Comparison of ENCODE assay signal across 13 cellular contexts in genomic region chr14:71647086-71647784, GRCh38.
A peak's percentile ranks its signal among the peaks of the same experiment; 100 is the strongest.
DNase-seq lines count a peak whose midpoint lies in the region; ATAC-seq, FAIRE-seq and TF ChIP-seq lines count a peak whose summit lies in the region.
"Had no signal": no experiment of that assay in that cellular context is flagged by ENCODE, and none has a peak within 500 bp of the region (broad histone marks: within the 10 kb centered on the region; RNA-seq: fewer than 3 reads in every experiment).

No MANE protein-coding gene starts in this region.

- H3K4me3 Mint-ChIP-seq in GM23338 = peak overlapping the region; percentile 43; the same call in 2 of the 3 replicates
- H3K4me3 Mint-ChIP-seq: activated naive CD8-positive, alpha-beta T cell treated with anti-CD3 and anti-CD28 coated beads, Interleukin-2, amount 10 ng/mL, durations not matched to agents 7 days and 5 days; CD14-positive monocyte; stimulated activated memory B cell treated with anti-CD40 and anti-IgM and Interleukin-4, amounts not matched to agents 10 μg/mL and 1 μg/mL and 100 μg/mL, for 72 hours had no signal

- FAIRE-seq in RCC 7860 (lab: Jason Lieb, UNC) = no peak

- H3K36me3 ChIP-seq in GM23338 (ENCODE audit: insufficient read depth) = no peaks in the 10 kb centered on the region; the same call in 1 of the 2 replicates
- H3K36me3 ChIP-seq in prostate gland = no peaks in the 10 kb centered on the region

- peak overlapping the region; percentile 27 for H3K4me3 ChIP-seq in GM23338
- H3K4me3 ChIP-seq in prostate gland = no peak overlapping the region

- peaks cover 33% of the 10 kb centered on the region for H3K9me3 Mint-ChIP-seq in GM23338
- peaks cover 11 to 12% of the 10 kb centered on the region in 2 donors for H3K9me3 Mint-ChIP-seq in activated naive CD4-positive, alpha-beta T cell treated with anti-CD3 and anti-CD28 coated beads, Interleukin-2, amount 50 U/mL, for 72 hours

- H3F3A ChIP-seq in GM23338 (replicated peaks; ENCODE audit: low read depth) = no peaks in the 10 kb centered on the region; the same call in 1 of the 2 replicates

- ATAC-seq in GM23338 (peak; percentile 95), foreskin keratinocyte (peak; percentile 71), GM21515 (IDR thresholded peaks at IDR 0.05; ENCODE audit: unreplicated experiment) (no peak), HG03139 (IDR thresholded peaks at IDR 0.05; ENCODE audit: unreplicated experiment) (no peak)
- ATAC-seq in activated naive CD4-positive, alpha-beta T cell treated with anti-CD3 and anti-CD28 coated beads, Interleukin-2, amount 50 U/mL, for 72 hours = no peak
- ATAC-seq: stimulated activated memory B cell treated with anti-CD40 and anti-IgM and Interleukin-4, amounts not matched to agents 10 μg/mL and 1 μg/mL and 100 μg/mL, for 72 hours had no signal

- peak overlapping the region; percentile 96 for H3K27ac Mint-ChIP-seq in GM23338
- H3K27ac Mint-ChIP-seq in activated naive CD4-positive, alpha-beta T cell treated with anti-CD3 and anti-CD28 coated beads, Interleukin-2, amount 50 U/mL, for 72 hours = no peak overlapping the region
- H3K27ac Mint-ChIP-seq: activated naive CD8-positive, alpha-beta T cell treated with anti-CD3 and anti-CD28 coated beads, Interleukin-2, amount 10 ng/mL, durations not matched to agents 7 days and 5 days; CD14-positive monocyte; stimulated activated memory B cell treated with anti-CD40 and anti-IgM and Interleukin-4, amounts not matched to agents 10 μg/mL and 1 μg/mL and 100 μg/mL, for 72 hours had no signal

- 54% methylated on average over 4 of the region's 4 CpGs for WGBS in prostate gland

- peaks cover 44% of the 10 kb centered on the region for H3K4me1 ChIP-seq in GM23338 (ENCODE audit: insufficient read depth)
- peaks cover 11% of the 10 kb centered on the region for H3K4me1 ChIP-seq in foreskin keratinocyte
- no peaks in the 10 kb centered on the region for H3K4me1 ChIP-seq in prostate gland (replicated peaks)

- peaks cover 58% of the 10 kb centered on the region for H3K36me3 Mint-ChIP-seq in GM23338 (ENCODE audit: low read depth)
- peaks cover 26 to 27% of the 10 kb centered on the region in 2 donors for H3K36me3 Mint-ChIP-seq in activated naive CD4-positive, alpha-beta T cell treated with anti-CD3 and anti-CD28 coated beads, Interleukin-2, amount 50 U/mL, for 72 hours

- H3K9me2 ChIP-seq in GM23338 (ENCODE audit: insufficient read depth) = 0 out of 2 replicates have a peak, but pooled peaks cover 3% of the 10 kb centered on the region

- intact Hi-C loops in prostate gland (cut with DNase I) = no loop called here

- DNase-seq in GM23338 (ENCODE audit: low spot score) = peak; percentile 95
- DNase-seq in NCI-H345 (lab: John Stamatoyannopoulos, UW) = peak; percentile 65
- DNase-seq in foreskin keratinocyte = peak; percentile 36 to 62
- peak; percentile 39 for DNase-seq in prostate gland (ENCODE audit: low spot score)
- DNase-seq in activated naive CD4-positive, alpha-beta T cell treated with anti-CD3 and anti-CD28 coated beads, Interleukin-2, amount 50 U/mL, for 72 hours (ENCODE audit: low spot score in 2 of 2) = no peak
- no peak for DNase-seq in RCC 7860 (ENCODE audit: low spot score)
- DNase-seq: activated CD8-positive, alpha-beta memory T cell treated with anti-CD3 and anti-CD28 coated beads for 24 hours; activated naive CD8-positive, alpha-beta T cell treated with anti-CD3 and anti-CD28 coated beads, Interleukin-2, amount 10 ng/mL, durations not matched to agents 7 days and 5 days; stimulated activated CD4-positive, alpha-beta T cell treated with anti-CD3 and anti-CD28 coated beads, Interleukin-12 subunit alpha, Interleukin-12 subunit beta, amount 100 ng/mL, for 4 hours had no signal

- no peak overlapping the region for H2AFZ ChIP-seq in GM23338

- H3K4me2 ChIP-seq in GM23338 = peak overlapping the region; percentile 51

- no peaks in the 10 kb centered on the region for H4K20me1 ChIP-seq in GM23338 (replicated peaks; ENCODE audit: insufficient read depth)

- TF ChIP-seq CTCF in GM23338 (conservative IDR thresholded peaks at IDR 0.05; ENCODE audit: low read depth in 2 of 2) (no peak), foreskin keratinocyte (conservative IDR thresholded peaks at IDR 0.05) (no peak), prostate gland (IDR thresholded peaks at IDR 0.05) (no peak)

- H3K4me1 Mint-ChIP-seq in GM23338 = peaks cover 42% of the 10 kb centered on the region
- H3K4me1 Mint-ChIP-seq: activated naive CD8-positive, alpha-beta T cell treated with anti-CD3 and anti-CD28 coated beads, Interleukin-2, amount 10 ng/mL, durations not matched to agents 7 days and 5 days; stimulated activated memory B cell treated with anti-CD40 and anti-IgM and Interleukin-4, amounts not matched to agents 10 μg/mL and 1 μg/mL and 100 μg/mL, for 72 hours had no signal

- no peak for TF ChIP-seq POLR2A in prostate gland (IDR thresholded peaks at IDR 0.05)

- H3K79me2 ChIP-seq in GM23338 (replicated peaks; ENCODE audit: insufficient read depth) = no peaks in the 10 kb centered on the region

- peak overlapping the region; percentile 86 for H3K27ac ChIP-seq in GM23338 (ENCODE audit: low read depth)
- no peak overlapping the region for H3K27ac ChIP-seq in foreskin keratinocyte
- no peak overlapping the region for H3K27ac ChIP-seq in prostate gland

- H3K27me3 ChIP-seq in GM23338 (ENCODE audit: insufficient read depth) (no peaks in the 10 kb centered on the region), foreskin keratinocyte (no peaks in the 10 kb centered on the region), prostate gland (replicated peaks; ENCODE audit: insufficient read depth) (no peaks in the 10 kb centered on the region)

- no peaks in the 10 kb centered on the region for H3K9me3 ChIP-seq in prostate gland

- H3K27me3 Mint-ChIP-seq in GM23338 (ENCODE audit: insufficient read depth, low read depth, poor library complexity) = peaks cover 1% of the 10 kb centered on the region
- H3K27me3 Mint-ChIP-seq: activated naive CD8-positive, alpha-beta T cell treated with anti-CD3 and anti-CD28 coated beads, Interleukin-2, amount 10 ng/mL, durations not matched to agents 7 days and 5 days; stimulated activated memory B cell treated with anti-CD40 and anti-IgM and Interleukin-4, amounts not matched to agents 10 μg/mL and 1 μg/mL and 100 μg/mL, for 72 hours had no signal

TF ChIP-seq in GM23338, 12 proteins besides CTCF, POLR2A, EP300 and RAD21 (continues in another document):
- TF ChIP-seq EZH2 (IDR thresholded peaks at IDR 0.05; ENCODE audit: low read depth, unreplicated experiment) = no peak
- TF ChIP-seq EZH2phosphoT487 (IDR thresholded peaks at IDR 0.05; ENCODE audit: unreplicated experiment) = no peak
- TF ChIP-seq, protein P1, sequence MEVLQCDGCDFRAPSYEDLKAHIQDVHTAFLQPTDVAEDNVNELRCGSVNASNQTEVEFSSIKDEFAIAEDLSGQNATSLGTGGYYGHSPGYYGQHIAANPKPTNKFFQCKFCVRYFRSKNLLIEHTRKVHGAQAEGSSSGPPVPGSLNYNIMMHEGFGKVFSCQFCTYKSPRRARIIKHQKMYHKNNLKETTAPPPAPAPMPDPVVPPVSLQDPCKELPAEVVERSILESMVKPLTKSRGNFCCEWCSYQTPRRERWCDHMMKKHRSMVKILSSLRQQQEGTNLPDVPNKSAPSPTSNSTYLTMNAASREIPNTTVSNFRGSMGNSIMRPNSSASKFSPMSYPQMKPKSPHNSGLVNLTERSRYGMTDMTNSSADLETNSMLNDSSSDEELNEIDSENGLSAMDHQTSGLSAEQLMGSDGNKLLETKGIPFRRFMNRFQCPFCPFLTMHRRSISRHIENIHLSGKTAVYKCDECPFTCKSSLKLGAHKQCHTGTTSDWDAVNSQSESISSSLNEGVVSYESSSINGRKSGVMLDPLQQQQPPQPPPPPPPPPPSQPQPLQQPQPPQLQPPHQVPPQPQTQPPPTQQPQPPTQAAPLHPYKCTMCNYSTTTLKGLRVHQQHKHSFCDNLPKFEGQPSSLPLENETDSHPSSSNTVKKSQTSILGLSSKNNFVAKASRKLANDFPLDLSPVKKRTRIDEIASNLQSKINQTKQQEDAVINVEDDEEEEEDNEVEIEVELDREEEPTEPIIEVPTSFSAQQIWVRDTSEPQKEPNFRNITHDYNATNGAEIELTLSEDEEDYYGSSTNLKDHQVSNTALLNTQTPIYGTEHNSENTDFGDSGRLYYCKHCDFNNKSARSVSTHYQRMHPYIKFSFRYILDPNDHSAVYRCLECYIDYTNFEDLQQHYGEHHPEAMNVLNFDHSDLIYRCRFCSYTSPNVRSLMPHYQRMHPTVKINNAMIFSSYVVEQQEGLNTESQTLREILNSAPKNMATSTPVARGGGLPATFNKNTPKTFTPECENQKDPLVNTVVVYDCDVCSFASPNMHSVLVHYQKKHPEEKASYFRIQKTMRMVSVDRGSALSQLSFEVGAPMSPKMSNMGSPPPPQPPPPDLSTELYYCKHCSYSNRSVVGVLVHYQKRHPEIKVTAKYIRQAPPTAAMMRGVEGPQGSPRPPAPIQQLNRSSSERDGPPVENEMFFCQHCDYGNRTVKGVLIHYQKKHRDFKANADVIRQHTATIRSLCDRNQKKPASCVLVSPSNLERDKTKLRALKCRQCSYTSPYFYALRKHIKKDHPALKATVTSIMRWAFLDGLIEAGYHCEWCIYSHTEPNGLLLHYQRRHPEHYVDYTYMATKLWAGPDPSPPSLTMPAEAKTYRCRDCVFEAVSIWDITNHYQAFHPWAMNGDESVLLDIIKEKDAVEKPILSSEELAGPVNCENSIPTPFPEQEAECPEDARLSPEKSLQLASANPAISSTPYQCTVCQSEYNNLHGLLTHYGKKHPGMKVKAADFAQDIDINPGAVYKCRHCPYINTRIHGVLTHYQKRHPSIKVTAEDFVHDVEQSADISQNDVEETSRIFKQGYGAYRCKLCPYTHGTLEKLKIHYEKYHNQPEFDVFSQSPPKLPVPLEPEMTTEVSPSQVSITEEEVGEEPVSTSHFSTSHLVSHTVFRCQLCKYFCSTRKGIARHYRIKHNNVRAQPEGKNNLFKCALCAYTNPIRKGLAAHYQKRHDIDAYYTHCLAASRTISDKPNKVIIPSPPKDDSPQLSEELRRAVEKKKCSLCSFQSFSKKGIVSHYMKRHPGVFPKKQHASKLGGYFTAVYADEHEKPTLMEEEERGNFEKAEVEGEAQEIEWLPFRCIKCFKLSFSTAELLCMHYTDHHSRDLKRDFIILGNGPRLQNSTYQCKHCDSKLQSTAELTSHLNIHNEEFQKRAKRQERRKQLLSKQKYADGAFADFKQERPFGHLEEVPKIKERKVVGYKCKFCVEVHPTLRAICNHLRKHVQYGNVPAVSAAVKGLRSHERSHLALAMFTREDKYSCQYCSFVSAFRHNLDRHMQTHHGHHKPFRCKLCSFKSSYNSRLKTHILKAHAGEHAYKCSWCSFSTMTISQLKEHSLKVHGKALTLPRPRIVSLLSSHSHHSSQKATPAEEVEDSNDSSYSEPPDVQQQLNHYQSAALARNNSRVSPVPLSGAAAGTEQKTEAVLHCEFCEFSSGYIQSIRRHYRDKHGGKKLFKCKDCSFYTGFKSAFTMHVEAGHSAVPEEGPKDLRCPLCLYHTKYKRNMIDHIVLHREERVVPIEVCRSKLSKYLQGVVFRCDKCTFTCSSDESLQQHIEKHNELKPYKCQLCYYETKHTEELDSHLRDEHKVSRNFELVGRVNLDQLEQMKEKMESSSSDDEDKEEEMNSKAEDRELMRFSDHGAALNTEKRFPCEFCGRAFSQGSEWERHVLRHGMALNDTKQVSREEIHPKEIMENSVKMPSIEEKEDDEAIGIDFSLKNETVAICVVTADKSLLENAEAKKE (CRISPR knock-in tag; IDR thresholded peaks at IDR 0.05) = peak; percentile 57; the same call in 1 of the 2 replicates

Comparison
In these comparisons a context has a peak if more than half of its experiments do, and no peak if none do; other contexts are left out.
1. ATAC-seq: peak in GM23338 (single experiment) and foreskin keratinocyte (single experiment); none in GM21515 (single experiment), activated naive CD4-positive, alpha-beta T cell treated with anti-CD3 and anti-CD28 coated beads, Interleukin-2, amount 50 U/mL, for 72 hours (0 of 2) and HG03139 (single experiment).
2. DNase-seq: peak in GM23338 (single experiment), NCI-H345 (single experiment), foreskin keratinocyte (2 of 2) and prostate gland (single experiment); none in activated naive CD4-positive, alpha-beta T cell treated with anti-CD3 and anti-CD28 coated beads, Interleukin-2, amount 50 U/mL, for 72 hours (0 of 2) and RCC 7860 (single experiment).